ENCODE assay signal across 27 cellular contexts in the genomic region with DNA sequence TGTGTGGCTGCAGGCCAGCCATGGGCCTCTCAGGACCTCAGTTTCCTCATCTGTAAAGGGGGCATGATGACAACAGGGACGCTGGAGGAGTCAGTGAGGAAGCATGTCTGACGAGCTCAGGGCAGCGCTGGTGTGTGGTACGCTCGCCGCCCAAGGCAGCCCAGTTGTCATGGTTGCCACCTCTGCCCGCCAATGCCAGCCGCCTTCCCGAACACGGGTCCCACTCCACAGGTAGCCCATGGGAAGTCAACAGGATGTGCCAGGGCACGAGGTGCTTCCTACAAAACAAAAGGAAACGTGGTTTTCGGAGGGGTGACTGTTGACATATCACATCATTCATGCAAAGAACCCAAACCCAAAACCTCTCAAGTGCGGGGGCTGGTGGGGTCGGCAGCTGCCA.
"Had no signal": no experiment of that assay in that cellular context is flagged by ENCODE, and none has a peak within 500 bp of the region (broad histone marks: within the 10 kb centered on the region; RNA-seq: fewer than 3 reads in every experiment).

No MANE protein-coding gene starts in this region.

- H3K9me3 ChIP-seq: left ventricle myocardium inferior, ovary, right atrium auricular region, sigmoid colon, spleen, stomach, testis, thyroid gland, transverse colon, upper lobe of left lung, vagina had no signal

- H3K4me2 ChIP-seq: neural progenitor cell had no signal

- H3K4me1 ChIP-seq: neural progenitor cell, testis, thyroid gland, transverse colon had no signal

- H3K27ac ChIP-seq: left ventricle myocardium inferior, neural progenitor cell, ovary, right atrium auricular region, sigmoid colon, stomach, testis, thyroid gland, transverse colon, upper lobe of left lung, vagina had no signal

- H3K9ac ChIP-seq: neural progenitor cell had no signal

- H3K27ac Mint-ChIP-seq: immature natural killer cell; mesothelial cell of epicardium; natural killer cell; nephron progenitor cell; neural progenitor cell; progenitor cell of endocrine pancreas; stimulated activated effector memory CD8-positive, alpha-beta T cell treated with anti-CD3 and anti-CD28 coated beads, Interleukin-12 subunit alpha, Interleukin-12 subunit beta, amount 100 ng/mL, for 72 hours had no signal

- H3K27me3 ChIP-seq: neural progenitor cell, ovary, right atrium auricular region, sigmoid colon, spleen, stomach, testis, thyroid gland, transverse colon, upper lobe of left lung, vagina had no signal

- H3K4me1 Mint-ChIP-seq: mesothelial cell of epicardium, nephron progenitor cell had no signal

- H2AFZ ChIP-seq: neural progenitor cell had no signal

- H3K27me3 Mint-ChIP-seq: naive B cell, progenitor cell of endocrine pancreas had no signal

- H3K36me3 Mint-ChIP-seq: natural killer cell had no signal

- DNase-seq: hypothalamus; immature natural killer cell; kidney; left ventricle myocardium inferior; mesendoderm; naive B cell; natural killer cell; nephron progenitor cell; ovary; sigmoid colon; small intestine; spleen; stimulated activated CD4-positive, alpha-beta T cell treated with anti-CD3 and anti-CD28 coated beads, Interleukin-4, amount 100 ng/mL, for 24 hours; stimulated activated naive CD8-positive, alpha-beta T cell treated with anti-CD3 and anti-CD28 coated beads, Interleukin-15, Interleukin-2, amounts not matched to agents 100 U/mL and 50 U/mL, for 24 hours; stomach; testis; thyroid gland; transverse colon had no signal

- FAIRE-seq: islet of Langerhans, kidney, small intestine had no signal

- H3K9me3 Mint-ChIP-seq: immature natural killer cell; naive B cell; natural killer cell; neural progenitor cell; stimulated activated effector memory CD8-positive, alpha-beta T cell treated with anti-CD3 and anti-CD28 coated beads, Interleukin-12 subunit alpha, Interleukin-12 subunit beta, amount 100 ng/mL, for 72 hours had no signal

- ATAC-seq: natural killer cell; stimulated activated effector memory CD8-positive, alpha-beta T cell treated with anti-CD3 and anti-CD28 coated beads, Interleukin-12 subunit alpha, Interleukin-12 subunit beta, amount 100 ng/mL, for 72 hours; stimulated activated naive CD8-positive, alpha-beta T cell treated with anti-CD3 and anti-CD28 coated beads, Interleukin-15, Interleukin-2, amounts not matched to agents 100 U/mL and 50 U/mL, for 24 hours had no signal

- H3K4me3 ChIP-seq: left ventricle myocardium inferior, lung, neural progenitor cell, ovary, right atrium auricular region, sigmoid colon, spleen, stomach, testis, thyroid gland, transverse colon, upper lobe of left lung, vagina had no signal

- H3K36me3 ChIP-seq: neural progenitor cell, ovary, vagina had no signal

- H3K4me3 Mint-ChIP-seq: immature natural killer cell; mesothelial cell of epicardium; naive B cell; natural killer cell; nephron progenitor cell; neural progenitor cell; stimulated activated effector memory CD8-positive, alpha-beta T cell treated with anti-CD3 and anti-CD28 coated beads, Interleukin-12 subunit alpha, Interleukin-12 subunit beta, amount 100 ng/mL, for 72 hours had no signal
